ENCODE assay signal across 17 cellular contexts in the genomic region with DNA sequence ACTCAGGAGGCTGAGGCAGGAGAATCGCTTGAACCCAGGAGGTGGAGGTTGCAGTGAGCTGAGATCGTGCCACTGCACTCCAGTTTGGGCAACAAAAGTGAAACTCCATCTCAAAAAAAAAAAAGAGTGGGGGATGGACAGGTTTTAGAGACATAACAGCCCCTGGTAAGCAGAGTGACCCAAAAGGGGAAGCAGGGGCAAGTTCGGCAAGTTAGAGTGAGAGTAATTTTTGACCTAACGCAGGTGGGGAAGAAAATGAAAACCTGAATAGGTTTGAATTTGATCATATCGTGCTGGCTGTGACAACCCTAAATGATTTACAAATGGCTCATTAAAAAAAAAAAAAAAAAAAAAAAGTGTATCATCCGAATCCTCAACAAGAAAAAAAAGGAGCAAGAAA. TPM values are rescaled to one million over a fixed set of nuclear protein-coding genes. Genes with fewer than 3 reads are reported as not detected.
A peak's percentile ranks its signal among the peaks of the same experiment; 100 is the strongest.
DNase-seq lines count a peak whose midpoint lies in the region; ATAC-seq, FAIRE-seq and TF ChIP-seq lines count a peak whose summit lies in the region.
"Had no signal": no experiment of that assay in that cellular context is flagged by ENCODE, and none has a peak within 500 bp of the region (broad histone marks: within the 10 kb centered on the region; RNA-seq: fewer than 3 reads in every experiment).

No MANE protein-coding gene starts in this region.

- H3K4me1 Mint-ChIP-seq in natural killer cell treated with Interleukin-12 subunit alpha and Interleukin-12 subunit beta and Interleukin-15 and Interleukin-18, amount 100 ng/mL, for 72 hours (ENCODE audit: low read depth in 2 of 2) = peaks cover 16 to 31% of the 10 kb centered on the region in 2 donors
- H3K4me1 Mint-ChIP-seq in natural killer cell (peaks cover 19 to 20% of the 10 kb centered on the region in 2 donors), activated B cell treated with CpG ODN at 0.5 μM for 24 hours (peaks cover 60% of the 10 kb centered on the region), mesothelial cell of epicardium (no peaks in the 10 kb centered on the region)

- FAIRE-seq in H54 (lab: Jason Lieb, UNC) = no peak
- FAIRE-seq: keratinocyte had no signal

- peaks cover 3% of the 10 kb centered on the region; the same call in 1 of the 2 replicates for H3K4me1 ChIP-seq in HAP-1
- no peaks in the 10 kb centered on the region for H3K4me1 ChIP-seq in BE2C
- H3K4me1 ChIP-seq: upper lobe of left lung had no signal

- H3K9me3 ChIP-seq in HAP-1 = no peaks in the 10 kb centered on the region
- H3K9me3 ChIP-seq in BE2C = no peaks in the 10 kb centered on the region
- H3K9me3 ChIP-seq: heart right ventricle, upper lobe of left lung had no signal

- H3K9me3 Mint-ChIP-seq in natural killer cell treated with Interleukin-12 subunit alpha and Interleukin-12 subunit beta and Interleukin-15 and Interleukin-18, amount 100 ng/mL, for 72 hours = no peaks in the 10 kb centered on the region
- H3K9me3 Mint-ChIP-seq in natural killer cell = no peaks in the 10 kb centered on the region
- no peaks in the 10 kb centered on the region for H3K9me3 Mint-ChIP-seq in activated B cell treated with CpG ODN at 0.5 μM for 24 hours
- no peaks in the 10 kb centered on the region for H3K9me3 Mint-ChIP-seq in mesothelial cell of epicardium
- H3K9me3 Mint-ChIP-seq: activated CD4-positive, alpha-beta memory T cell treated with anti-CD3 and anti-CD28 coated beads, Interleukin-2, amount 10 ng/mL, durations not matched to agents 7 days and 5 days had no signal

- CTCF ChIA-PET in activated B cell treated with CpG ODN at 0.5 μM for 24 hours (lab: Charles Lee) = no interaction called here

- no peak for ATAC-seq in natural killer cell treated with Interleukin-12 subunit alpha and Interleukin-12 subunit beta and Interleukin-15 and Interleukin-18, amount 100 ng/mL, for 72 hours
- no peak for ATAC-seq in natural killer cell
- ATAC-seq in HG03175 (IDR thresholded peaks at IDR 0.05; ENCODE audit: unreplicated experiment) = peak; percentile 28
- ATAC-seq in activated B cell treated with CpG ODN at 0.5 μM for 24 hours (ENCODE audit: low read depth) = peak; percentile 42
- ATAC-seq: stimulated activated naive CD8-positive, alpha-beta T cell treated with anti-CD3 and anti-CD28 coated beads, Interleukin-15, Interleukin-2, amounts not matched to agents 100 U/mL and 50 U/mL, for 24 hours had no signal

- TF ChIP-seq CTCF in natural killer cell (IDR thresholded peaks at IDR 0.05) (no peak), activated B cell treated with CpG ODN at 0.5 μM for 24 hours (IDR thresholded peaks at IDR 0.05) (no peak), mesothelial cell of epicardium (IDR thresholded peaks at IDR 0.05; ENCODE audit: unreplicated experiment) (no peak), BE2C (IDR thresholded peaks at IDR 0.05; ENCODE audit: low read depth, low read length) (no peak)

- no peak for TF ChIP-seq POLR2A in H54 (IDR thresholded peaks at IDR 0.05; ENCODE audit: low read depth, low read length)

- H3K4me3 Mint-ChIP-seq in natural killer cell treated with Interleukin-12 subunit alpha and Interleukin-12 subunit beta and Interleukin-15 and Interleukin-18, amount 100 ng/mL, for 72 hours = peak overlapping the region; percentile 46
- H3K4me3 Mint-ChIP-seq in natural killer cell (no peak overlapping the region), activated B cell treated with CpG ODN at 0.5 μM for 24 hours (peak overlapping the region; percentile 83), mesothelial cell of epicardium (no peak overlapping the region)
- H3K4me3 Mint-ChIP-seq: activated CD4-positive, alpha-beta memory T cell treated with anti-CD3 and anti-CD28 coated beads, Interleukin-2, amount 10 ng/mL, durations not matched to agents 7 days and 5 days had no signal

- POLR2A ChIA-PET in activated B cell treated with CpG ODN at 0.5 μM for 24 hours (lab: Charles Lee) = interaction anchor here (0.5 to 5.2 kb wide), 2 partner anchors 25 to 62 kb away, joined by 6 to 97 read pairs; a partner anchor contains a TSS

- H3K4me3 ChIP-seq in HAP-1 (no peak overlapping the region), BE2C (ENCODE audit: low read depth, low read length) (no peak overlapping the region)
- H3K4me3 ChIP-seq: heart right ventricle, upper lobe of left lung had no signal

- H3K27me3 ChIP-seq in HAP-1 (ENCODE audit: low read depth) = no peaks in the 10 kb centered on the region
- no peaks in the 10 kb centered on the region for H3K27me3 ChIP-seq in BE2C
- H3K27me3 ChIP-seq: heart right ventricle, upper lobe of left lung had no signal

- H3K27me3 Mint-ChIP-seq in natural killer cell treated with Interleukin-12 subunit alpha and Interleukin-12 subunit beta and Interleukin-15 and Interleukin-18, amount 100 ng/mL, for 72 hours = no peaks in the 10 kb centered on the region
- H3K27me3 Mint-ChIP-seq in natural killer cell (ENCODE audit: low read depth in 2 of 2) (no peaks in the 10 kb centered on the region), activated B cell treated with CpG ODN at 0.5 μM for 24 hours (no peaks in the 10 kb centered on the region), mesothelial cell of epicardium (ENCODE audit: low read depth) (no peaks in the 10 kb centered on the region)

- H3K36me3 ChIP-seq in HAP-1 (replicated peaks) (no peaks in the 10 kb centered on the region), BE2C (no peaks in the 10 kb centered on the region)
- H3K36me3 ChIP-seq: heart right ventricle, upper lobe of left lung had no signal

- intact Hi-C loops in natural killer cell (cut with micrococcal nuclease) (no loop called here), activated B cell treated with CpG ODN at 0.5 μM for 24 hours (cut with micrococcal nuclease) (loop anchor here (1.0 kb wide), 1 partner anchor 10 kb away; no protein-coding TSS in a partner anchor)

- no peak for DNase-seq in natural killer cell treated with Interleukin-12 subunit alpha and Interleukin-12 subunit beta and Interleukin-15 and Interleukin-18, amount 100 ng/mL, for 72 hours (ENCODE audit: low spot score)
- DNase-seq in natural killer cell = no peak
- DNase-seq in activated B cell treated with CpG ODN at 0.5 μM for 24 hours = no peak
- no peak for DNase-seq in H54 (ENCODE audit: insufficient read length, low spot score)
- DNase-seq in HAP-1 (ENCODE audit: low spot score in 2 of 2) = no peak
- no peak for DNase-seq in mesothelial cell of epicardium (ENCODE audit: low spot score in 2 of 2, unreplicated experiment in 2 of 2)
- no peak for DNase-seq in BE2C
- DNase-seq: activated CD4-positive, alpha-beta memory T cell treated with anti-CD3 and anti-CD28 coated beads, Interleukin-2, amount 10 ng/mL, durations not matched to agents 7 days and 5 days; anterior cingulate cortex; DND-41; heart right ventricle; NCI-H2171; retina; stimulated activated naive CD8-positive, alpha-beta T cell treated with anti-CD3 and anti-CD28 coated beads, Interleukin-15, Interleukin-2, amounts not matched to agents 100 U/mL and 50 U/mL, for 24 hours; upper lobe of left lung had no signal

- H3K27ac Mint-ChIP-seq in natural killer cell treated with Interleukin-12 subunit alpha and Interleukin-12 subunit beta and Interleukin-15 and Interleukin-18, amount 100 ng/mL, for 72 hours = peak overlapping the region; percentile 16 to 38
- H3K27ac Mint-ChIP-seq in natural killer cell (no peak overlapping the region), activated B cell treated with CpG ODN at 0.5 μM for 24 hours (peak overlapping the region; percentile 92), mesothelial cell of epicardium (no peak overlapping the region)
- H3K27ac Mint-ChIP-seq: activated CD4-positive, alpha-beta memory T cell treated with anti-CD3 and anti-CD28 coated beads, Interleukin-2, amount 10 ng/mL, durations not matched to agents 7 days and 5 days had no signal

- in situ Hi-C loops in HAP-1 (cut with MboI; ENCODE audit: low sequenced_read_pairs) = no loop called here

- H3K36me3 Mint-ChIP-seq in natural killer cell treated with Interleukin-12 subunit alpha and Interleukin-12 subunit beta and Interleukin-15 and Interleukin-18, amount 100 ng/mL, for 72 hours = no peaks in the 10 kb centered on the region
- H3K36me3 Mint-ChIP-seq in natural killer cell (no peaks in the 10 kb centered on the region), activated B cell treated with CpG ODN at 0.5 μM for 24 hours (ENCODE audit: low read depth) (no peaks in the 10 kb centered on the region), mesothelial cell of epicardium (no peaks in the 10 kb centered on the region)

RNA-seq across cellular contexts. Expression of a gene that starts 25.7 kb away (rescaled TPM):
- total RNA-seq in natural killer cell treated with Interleukin-12 subunit alpha and Interleukin-12 subunit beta and Interleukin-15 and Interleukin-18, amount 100 ng/mL, for 72 hours = 10 to 100 TPM; 35.8 to 42.3 TPM
- total RNA-seq in natural killer cell (100 to 1,000 TPM in 1 of 3 donors, 10 to 100 TPM in 2; 67.8 to 105 (median 71.1) TPM), activated B cell treated with CpG ODN at 0.5 μM for 24 hours (170 and 193 TPM in 2 replicates), mesothelial cell of epicardium (11.0 to 13.9 TPM (median 11.4 TPM) in 3 replicates)
- 6.5 TPM for polyA plus RNA-seq in BE2C (2012; ENCODE audit: insufficient read depth, insufficient read length, low read depth)

Comparison
In these comparisons a context has a peak if more than half of its experiments do, and no peak if none do; other contexts are left out.
1. H3K27ac Mint-ChIP-seq: peak in natural killer cell treated with Interleukin-12 subunit alpha and Interleukin-12 subunit beta and Interleukin-15 and Interleukin-18, amount 100 ng/mL, for 72 hours (2 of 2) and activated B cell treated with CpG ODN at 0.5 μM for 24 hours (single experiment); none in natural killer cell (0 of 2) and mesothelial cell of epicardium (single experiment).
2. H3K4me3 Mint-ChIP-seq: peak in natural killer cell treated with Interleukin-12 subunit alpha and Interleukin-12 subunit beta and Interleukin-15 and Interleukin-18, amount 100 ng/mL, for 72 hours (single experiment) and activated B cell treated with CpG ODN at 0.5 μM for 24 hours (single experiment); none in natural killer cell (single experiment) and mesothelial cell of epicardium (single experiment).
3. ATAC-seq: peak in HG03175 (single experiment) and activated B cell treated with CpG ODN at 0.5 μM for 24 hours (single experiment); none in natural killer cell treated with Interleukin-12 subunit alpha and Interleukin-12 subunit beta and Interleukin-15 and Interleukin-18, amount 100 ng/mL, for 72 hours (0 of 2) and natural killer cell (0 of 3).